ENCODE assay signal across 14 cellular contexts in the genomic region with DNA sequence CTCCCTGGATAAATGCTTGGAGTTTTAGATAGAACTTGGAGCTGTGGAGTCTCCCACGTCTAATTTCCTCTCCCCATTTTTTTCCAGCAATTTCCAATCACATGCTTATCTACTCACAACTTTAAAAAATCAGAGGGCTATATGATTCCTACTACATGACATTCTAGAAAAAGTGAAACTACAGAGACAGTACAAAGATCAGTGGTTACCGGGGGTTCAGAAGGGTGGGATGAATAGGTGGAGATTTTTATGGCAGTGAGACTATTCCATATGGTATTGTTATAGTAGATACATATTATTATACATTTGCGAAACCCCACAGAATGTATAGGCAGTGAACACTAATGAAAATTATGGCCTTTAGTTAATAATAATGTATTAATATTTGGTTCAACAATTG.
"Had no signal": no experiment of that assay in that cellular context is flagged by ENCODE, and none has a peak within 500 bp of the region (broad histone marks: within the 10 kb centered on the region; RNA-seq: fewer than 3 reads in every experiment).

No MANE protein-coding gene starts in this region.

- H3K9me3 ChIP-seq: esophagus muscularis mucosa, ovary, thyroid gland had no signal

- ATAC-seq: activated CD4-positive, alpha-beta T cell treated with anti-CD3 and anti-CD28 coated beads for 36 hours; left lobe of liver; stimulated activated naive CD8-positive, alpha-beta T cell treated with anti-CD3 and anti-CD28 coated beads, Interleukin-15, Interleukin-2, amounts not matched to agents 100 U/mL and 50 U/mL, for 24 hours had no signal

- DNase-seq: activated CD4-positive, alpha-beta memory T cell treated with anti-CD3 and anti-CD28 coated beads, Interleukin-2, amount 10 ng/mL, durations not matched to agents 7 days and 5 days; activated CD4-positive, alpha-beta T cell treated with anti-CD3 and anti-CD28 coated beads for 36 hours; activated gamma-delta T cell treated with Interleukin-2 at 50 U/mL for 16 hours; activated naive CD8-positive, alpha-beta T cell treated with anti-CD3 and anti-CD28 coated beads for 36 hours; activated T-cell treated with anti-CD3 and anti-CD28 coated beads, Interleukin-2, amount 50 U/mL, for 48 hours; dermis blood vessel endothelial cell; endodermal cell; ovary; stimulated activated CD4-positive, alpha-beta T cell treated with anti-CD3 and anti-CD28 coated beads, Interleukin-2, amount 100 ng/mL, for 48 hours; stimulated activated naive CD8-positive, alpha-beta T cell treated with anti-CD3 and anti-CD28 coated beads, Interleukin-15, Interleukin-2, amounts not matched to agents 100 U/mL and 50 U/mL, for 24 hours; SW 1271; thyroid gland had no signal

- H3K4me3 ChIP-seq: esophagus muscularis mucosa, ovary, thyroid gland had no signal

- H3K36me3 ChIP-seq: esophagus muscularis mucosa, ovary, thyroid gland had no signal

- H3K27me3 ChIP-seq: esophagus muscularis mucosa, ovary, thyroid gland had no signal

- H3K27ac ChIP-seq: ovary had no signal
